ENCODE assay signal across 8 cellular contexts in genomic region chr19:45886427-45887310, GRCh38. TPM values are rescaled to one million over a fixed set of nuclear protein-coding genes. Genes with fewer than 3 reads are reported as not detected.
DNase-seq lines count a peak whose midpoint lies in the region; ATAC-seq and TF ChIP-seq lines count a peak whose summit lies in the region.

No MANE protein-coding gene starts in this region.

- CTCF ChIA-PET in Panc1 (lab: Charles Lee): interaction anchor here (0.7 to 0.9 kb wide), 2 partner anchors 16 to 240 kb away, joined by 4 to 10 read pairs; no protein-coding TSS in a partner anchor

- no peak for TF ChIP-seq CTCF in Panc1 (IDR thresholded peaks at IDR 0.05)
- peak in 1 of 6 experiments; percentile 24 for TF ChIP-seq CTCF in esophagus squamous epithelium (IDR thresholded peaks at IDR 0.05)

- H3K4me3 Mint-ChIP-seq in activated T-cell treated with anti-CD3 and anti-CD28 coated beads, Interleukin-2, amount 50 U/mL, for 72 hours: peak overlapping the region; percentile 99 to 100

- H3K27ac ChIP-seq in KOPT-K1 (ENCODE audit: low read depth, low read length, poor library complexity, severe bottlenecking) (peak overlapping the region; percentile 92), Panc1 (ENCODE audit: low read length) (peak overlapping the region; percentile 93), esophagus squamous epithelium (peak overlapping the region; percentile 89 to 96 (median 96))

- intact Hi-C loops in Panc1 (cut with micrococcal nuclease; ENCODE audit: unreplicated experiment): no loop called here
- intact Hi-C loops in esophagus squamous epithelium (cut with DNase I): no loop called here

- peak; percentile 45 for ATAC-seq in GM21717 (IDR thresholded peaks at IDR 0.05; ENCODE audit: unreplicated experiment)
- peak; percentile 78 for ATAC-seq in Panc1
- peak; percentile 83 to 84 for ATAC-seq in activated T-cell treated with anti-CD3 and anti-CD28 coated beads, Interleukin-2, amount 50 U/mL, for 72 hours (replicated peaks in 1 of 2)

- no peaks in the 10 kb centered on the region for H3K27me3 Mint-ChIP-seq in activated T-cell treated with anti-CD3 and anti-CD28 coated beads, Interleukin-2, amount 50 U/mL, for 72 hours (ENCODE audit: low read depth)

- peaks cover 28% of the 10 kb centered on the region for H3K4me1 Mint-ChIP-seq in activated T-cell treated with anti-CD3 and anti-CD28 coated beads, Interleukin-2, amount 50 U/mL, for 72 hours (ENCODE audit: low read depth)

- POLR2A ChIA-PET in Panc1 (lab: Charles Lee): interaction anchor here (0.5 to 0.6 kb wide), 2 partner anchors 17 to 27 kb away, joined by 3 read pairs; no protein-coding TSS in a partner anchor

- H3K36me3 Mint-ChIP-seq in activated T-cell treated with anti-CD3 and anti-CD28 coated beads, Interleukin-2, amount 50 U/mL, for 72 hours (ENCODE audit: insufficient read depth in 2 of 2): peaks cover 0 to 2% of the 10 kb centered on the region in 2 donors

- in situ Hi-C loops in Panc1 (cut with HindIII; ENCODE audit: low pct_unique_long_range_greater_than_20kb, low sequenced_read_pairs): no loop called here

- WGBS in esophagus squamous epithelium, 2 donors: 4 to 7% methylated on average over 19 to 22 of the region's 36 CpGs

- DNase-seq in DMS114 treated with DMSO at 0.1 percent for 48 hours (lab: John Stamatoyannopoulos, UW; ENCODE audit: unreplicated experiment) (peak; percentile 66), Panc1 (ENCODE audit: low read depth, low spot score) (peak; percentile 73), esophagus squamous epithelium (lab: John Stamatoyannopoulos, UW) (peak; percentile 63), myocyte (ENCODE audit: low read depth) (peak; percentile 97)
- peak; percentile 89 to 95 for DNase-seq in activated T-cell treated with anti-CD3 and anti-CD28 coated beads, Interleukin-2, amount 50 U/mL, for 72 hours
- peak; percentile 73 for DNase-seq in stimulated activated CD8-positive, alpha-beta memory T cell treated with anti-CD3 and anti-CD28 coated beads, Interleukin-7, amount 100 ng/mL, for 24 hours (ENCODE audit: low read depth)

- H3K9me3 ChIP-seq in KOPT-K1 (ENCODE audit: insufficient read depth, low read length, poor library complexity, severe bottlenecking): no peaks in the 10 kb centered on the region
- H3K9me3 ChIP-seq in Panc1 (ENCODE audit: control insufficient read depth, insufficient read depth, low read depth, low read length): no peaks in the 10 kb centered on the region
- H3K9me3 ChIP-seq in esophagus squamous epithelium: no peaks in the 10 kb centered on the region

- TF ChIP-seq POLR2A in esophagus squamous epithelium (IDR thresholded peaks at IDR 0.05): peak in 2 of 4 donors; percentile 23 to 66

- no peaks in the 10 kb centered on the region for H3K9me3 Mint-ChIP-seq in activated T-cell treated with anti-CD3 and anti-CD28 coated beads, Interleukin-2, amount 50 U/mL, for 72 hours

- H3K27me3 ChIP-seq in Panc1 (ENCODE audit: control insufficient read depth, insufficient read depth, low read length): no peaks in the 10 kb centered on the region
- no peaks in the 10 kb centered on the region for H3K27me3 ChIP-seq in esophagus squamous epithelium

- peaks cover 22% of the 10 kb centered on the region for H3K36me3 ChIP-seq in KOPT-K1 (ENCODE audit: insufficient read depth, low read length)
- no peaks in the 10 kb centered on the region for H3K36me3 ChIP-seq in Panc1 (ENCODE audit: control insufficient read depth, insufficient read depth, low read length)
- H3K36me3 ChIP-seq in esophagus squamous epithelium: peaks cover 0 to 25% (median 0%) of the 10 kb centered on the region in 3 donors

- H3K4me3 ChIP-seq in Panc1 (ENCODE audit: low read depth in 2 of 2, low read length in 2 of 2) (peak overlapping the region; percentile 51 to 69), esophagus squamous epithelium (peak overlapping the region; percentile 62 to 79 (median 71))

- no TSS peak for BruUV-seq in Panc1 (replicated peaks; lab: Mats Ljungman, UMichigan)

- H3K27ac Mint-ChIP-seq in activated T-cell treated with anti-CD3 and anti-CD28 coated beads, Interleukin-2, amount 50 U/mL, for 72 hours: peak overlapping the region; percentile 96

- peaks cover 9% of the 10 kb centered on the region for H3K4me1 ChIP-seq in Panc1 (ENCODE audit: control insufficient read depth, insufficient read depth, low read length)
- peaks cover 27 to 52% (median 35%) of the 10 kb centered on the region in 3 donors for H3K4me1 ChIP-seq in esophagus squamous epithelium

RNA-seq across cellular contexts. Expression of gene IRF2BP1, which starts 0.7 kb away (rescaled TPM):
- 21.9 TPM for total RNA-seq in Panc1 (2021; ENCODE audit: unreplicated experiment)
- 22.4 TPM for polyA plus RNA-seq in Panc1 (2012; ENCODE audit: insufficient read length)
- 10 to 100 TPM; 16.3 to 19.9 TPM for total RNA-seq in activated T-cell treated with anti-CD3 and anti-CD28 coated beads, Interleukin-2, amount 50 U/mL, for 72 hours
- total RNA-seq in esophagus squamous epithelium: 10 to 100 TPM; 14.6 to 22.4 (median 20.0) TPM
- total RNA-seq in myocyte: 45.1 and 52.6 TPM in 2 replicates
- 16.9 TPM for polyA plus RNA-seq in myocyte (2012)

RNA-seq across cellular contexts. Expression of gene MYPOP, which starts 15.7 kb away (rescaled TPM):
- 11.1 TPM for total RNA-seq in Panc1 (2021; ENCODE audit: unreplicated experiment)
- polyA plus RNA-seq in Panc1 (2012; ENCODE audit: insufficient read length): 11.6 TPM
- total RNA-seq in activated T-cell treated with anti-CD3 and anti-CD28 coated beads, Interleukin-2, amount 50 U/mL, for 72 hours: 10 to 100 TPM in 1 of 2 donors, 1 to 10 TPM in 1; 9.2 to 10.9 TPM
- total RNA-seq in esophagus squamous epithelium: 1 to 10 TPM; 2.3 to 5.7 (median 4.2) TPM
- 5.1 and 5.8 TPM in 2 replicates for total RNA-seq in myocyte
- 9.3 TPM for polyA plus RNA-seq in myocyte (2012)

RNA-seq across cellular contexts. Expression of gene FOXA3, which starts 22.5 kb away (rescaled TPM):
- total RNA-seq in Panc1 (2021; ENCODE audit: unreplicated experiment) (0.26 TPM), esophagus squamous epithelium (under 1 TPM in 1 of 4 donors, not detected in 3; 0.18 TPM), myocyte (not detected in 2 replicates)
- 0.22 TPM for polyA plus RNA-seq in Panc1 (2012; ENCODE audit: insufficient read length)
- total RNA-seq in activated T-cell treated with anti-CD3 and anti-CD28 coated beads, Interleukin-2, amount 50 U/mL, for 72 hours: 1 to 10 TPM in 1 of 2 donors, under 1 TPM in 1; 0.88 to 1.6 TPM
- polyA plus RNA-seq in myocyte (2012): not detected

RNA-seq across cellular contexts. Expression of gene SYMPK, which starts 23.7 kb away (rescaled TPM):
- 47.7 TPM for total RNA-seq in Panc1 (2021; ENCODE audit: unreplicated experiment)
- polyA plus RNA-seq in Panc1 (2012; ENCODE audit: insufficient read length): 46.6 TPM
- 100 to 1,000 TPM in 1 of 2 donors, 10 to 100 TPM in 1; 95.5 to 112 TPM for total RNA-seq in activated T-cell treated with anti-CD3 and anti-CD28 coated beads, Interleukin-2, amount 50 U/mL, for 72 hours
- total RNA-seq in esophagus squamous epithelium: 10 to 100 TPM; 28.4 to 36.6 (median 31.6) TPM
- total RNA-seq in myocyte: 39.8 and 40.5 TPM in 2 replicates
- 61.4 TPM for polyA plus RNA-seq in myocyte (2012)

RNA-seq across cellular contexts. Expression of gene NANOS2, which starts 27.9 kb away (rescaled TPM):
- total RNA-seq in Panc1 (2021; ENCODE audit: unreplicated experiment) (not detected), esophagus squamous epithelium (not detected), myocyte (not detected in 2 replicates)
- polyA plus RNA-seq in Panc1 (2012; ENCODE audit: insufficient read length): not detected
- total RNA-seq in activated T-cell treated with anti-CD3 and anti-CD28 coated beads, Interleukin-2, amount 50 U/mL, for 72 hours: not detected
- polyA plus RNA-seq in myocyte (2012): not detected

Comparison
In these comparisons a context has a peak if more than half of its experiments do, and no peak if none do; other contexts are left out.
1. Peak in every context shown above with its lines: DNase-seq, ATAC-seq, H3K4me3 ChIP-seq and H3K27ac ChIP-seq.